19 cellular contexts compared by ENCODE assay signal in genomic region chr13:91986771-91987515, GRCh38.
A peak's percentile ranks its signal among the peaks of the same experiment; 100 is the strongest.
DNase-seq lines count a peak whose midpoint lies in the region; ATAC-seq and TF ChIP-seq lines count a peak whose summit lies in the region.
"Had no signal": no experiment of that assay in that cellular context is flagged by ENCODE, and none has a peak within 500 bp of the region (broad histone marks: within the 10 kb centered on the region; RNA-seq: fewer than 3 reads in every experiment).

No MANE protein-coding gene starts in this region.

- no peaks in the 10 kb centered on the region for H3K36me3 Mint-ChIP-seq in CD8-positive, alpha-beta T cell

- intact Hi-C loops in CD8-positive, alpha-beta T cell (cut with DNase I, micrococcal nuclease): no loop called here

- CTCF ChIA-PET in CD8-positive, alpha-beta T cell (lab: Charles Lee): no interaction called here

- H3K4me3 ChIP-seq in WERI-Rb-1 (ENCODE audit: low read depth, low read length): no peak overlapping the region; the same call in 1 of the 2 replicates
- H3K4me3 ChIP-seq in CD8-positive, alpha-beta T cell (ENCODE audit: low read depth, low read length): no peak overlapping the region

- no peak overlapping the region for H3K4me3 Mint-ChIP-seq in CD8-positive, alpha-beta T cell
- H3K4me3 Mint-ChIP-seq: B cell had no signal

- POLR2A ChIA-PET in CD8-positive, alpha-beta T cell (lab: Charles Lee): no interaction called here

- no peak for TF ChIP-seq CTCF in WERI-Rb-1 (IDR thresholded peaks at IDR 0.05; ENCODE audit: low read depth, low read length)
- TF ChIP-seq CTCF in CD8-positive, alpha-beta T cell (IDR thresholded peaks at IDR 0.05): no peak

- H3K9me3 ChIP-seq in WERI-Rb-1 (ENCODE audit: severe bottlenecking): peaks cover 8% of the 10 kb centered on the region
- H3K9me3 ChIP-seq in CD8-positive, alpha-beta T cell (ENCODE audit: low read length): no peaks in the 10 kb centered on the region

- peaks cover 15% of the 10 kb centered on the region for H3K36me3 ChIP-seq in WERI-Rb-1
- H3K36me3 ChIP-seq in CD8-positive, alpha-beta T cell (ENCODE audit: insufficient read depth, low read length): no peaks in the 10 kb centered on the region

- H3K27ac ChIP-seq in WERI-Rb-1: peak overlapping the region; percentile 67
- no peak overlapping the region for H3K27ac ChIP-seq in CD8-positive, alpha-beta T cell (ENCODE audit: low read depth, low read length)

- H3K27me3 Mint-ChIP-seq in CD8-positive, alpha-beta T cell (ENCODE audit: low read depth): no peaks in the 10 kb centered on the region
- H3K27me3 Mint-ChIP-seq: B cell had no signal

- H3K4me1 ChIP-seq in CD8-positive, alpha-beta T cell (ENCODE audit: insufficient read depth, low read length): no peaks in the 10 kb centered on the region

- H3K27me3 ChIP-seq in WERI-Rb-1 (ENCODE audit: insufficient read depth, low read depth, severe bottlenecking): no peaks in the 10 kb centered on the region
- H3K27me3 ChIP-seq in CD8-positive, alpha-beta T cell (ENCODE audit: insufficient read depth, low read length): no peaks in the 10 kb centered on the region

- H3K27ac Mint-ChIP-seq in CD8-positive, alpha-beta T cell: no peak overlapping the region
- H3K27ac Mint-ChIP-seq: B cell had no signal

- ATAC-seq in GM19463 (IDR thresholded peaks at IDR 0.05; ENCODE audit: unreplicated experiment): no peak
- ATAC-seq in HG03159 (IDR thresholded peaks at IDR 0.05; ENCODE audit: unreplicated experiment): no peak
- ATAC-seq in CD8-positive, alpha-beta T cell: no peak
- ATAC-seq: HepG2, PC-3 had no signal

- no peaks in the 10 kb centered on the region for H3K4me1 Mint-ChIP-seq in CD8-positive, alpha-beta T cell (ENCODE audit: low read depth)
- H3K4me1 Mint-ChIP-seq: B cell had no signal

- DNase-seq in NCI-H2107 treated with DMSO at 0.1 percent for 48 hours (lab: John Stamatoyannopoulos, UW; ENCODE audit: unreplicated experiment) (peak; percentile 12), NCI-H2107 (lab: John Stamatoyannopoulos, UW) (no peak), NCI-H526 (lab: John Stamatoyannopoulos, UW) (peak; percentile 68), WERI-Rb-1 (peak; percentile 67), kidney glomerular epithelial cell (lab: John Stamatoyannopoulos, UW) (no peak)
- no peak for DNase-seq in CD8-positive, alpha-beta T cell
- DNase-seq: COR-L47, GDM1, KBM-7, NCI-H1436 treated with DMSO at 0.1 percent for 48 hours, NCI-H2081 treated with DMSO at 0.1 percent for 48 hours, NCI-H226, PC-3, RPMI8226, SHP77 treated with DMSO at 0.1 percent for 48 hours had no signal

- H3K9me3 Mint-ChIP-seq in CD8-positive, alpha-beta T cell: peaks cover 8% of the 10 kb centered on the region

Comparison
In these comparisons a context has a peak if more than half of its experiments do, and no peak if none do; other contexts are left out.
1. DNase-seq: peak in NCI-H2107 treated with DMSO at 0.1 percent for 48 hours (single experiment), NCI-H526 (2 of 2) and WERI-Rb-1 (single experiment); none in NCI-H2107 (single experiment), kidney glomerular epithelial cell (single experiment) and CD8-positive, alpha-beta T cell (0 of 7).